ENCODE assay signal across 15 cellular contexts in the genomic region with DNA sequence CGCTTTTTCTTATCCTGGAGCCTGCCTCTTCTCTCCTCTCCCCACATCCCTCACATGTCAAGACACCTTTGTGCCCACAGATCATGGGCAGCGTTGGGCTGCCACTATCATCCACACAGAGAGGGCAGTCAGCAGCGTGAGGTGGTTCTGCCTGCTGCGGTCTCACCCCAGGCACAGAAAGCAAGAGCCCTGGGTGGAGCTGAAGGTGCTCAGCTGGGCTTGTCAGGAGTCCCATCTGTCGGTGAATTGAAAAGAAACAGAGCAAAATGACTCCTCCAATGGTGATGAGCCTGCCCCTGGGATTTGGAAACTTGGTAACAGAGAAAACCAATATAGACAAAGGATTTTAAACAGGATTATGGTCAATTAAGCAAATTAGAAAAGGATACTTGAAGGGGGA.
DNase-seq lines count a peak whose midpoint lies in the region; ATAC-seq and TF ChIP-seq lines count a peak whose summit lies in the region.
"Had no signal": no experiment of that assay in that cellular context is flagged by ENCODE, and none has a peak within 500 bp of the region (broad histone marks: within the 10 kb centered on the region; RNA-seq: fewer than 3 reads in every experiment).

No MANE protein-coding gene starts in this region.

- TF ChIP-seq CTCF in coronary artery (IDR thresholded peaks at IDR 0.05), result no peak

- DNase-seq in stimulated activated naive CD8-positive, alpha-beta T cell treated with anti-CD3 and anti-CD28 coated beads, Interleukin-15, Interleukin-2, amounts not matched to agents 100 U/mL and 50 U/mL, for 24 hours, result no peak
- DNase-seq in T-cell, result no peak
- peak; percentile 28 for DNase-seq in coronary artery (ENCODE audit: low spot score)
- DNase-seq in H4 (ENCODE audit: low spot score), result no peak
- no peak for DNase-seq in NCI-H1436 treated with DMSO at 0.1 percent for 48 hours (lab: John Stamatoyannopoulos, UW)
- DNase-seq in caudate nucleus (lab: John Stamatoyannopoulos, UW), result no peak
- DNase-seq: activated CD4-positive, alpha-beta T cell treated with anti-CD3 and anti-CD28 coated beads, Interleukin-2, amount 50 U/mL, for 1 hour; foreskin melanocyte; H7; mesendoderm; NCI-H2081; PC-3; SJCRH30 had no signal

- no peak overlapping the region for H3K27ac Mint-ChIP-seq in stimulated activated naive CD8-positive, alpha-beta T cell treated with anti-CD3 and anti-CD28 coated beads, Interleukin-15, Interleukin-2, amounts not matched to agents 100 ng/mL and 50 ng/mL, for 24 hours
- peak overlapping the region; percentile 19 to 91 for H3K27ac Mint-ChIP-seq in T-cell

- no peak overlapping the region for H3K27ac ChIP-seq in coronary artery
- no peak overlapping the region for H3K27ac ChIP-seq in caudate nucleus (ENCODE audit: low read depth, low read length)
- H3K27ac ChIP-seq: SJCRH30 had no signal

- peak overlapping the region; percentile 26 for H3K4me3 Mint-ChIP-seq in stimulated activated naive CD8-positive, alpha-beta T cell treated with anti-CD3 and anti-CD28 coated beads, Interleukin-15, Interleukin-2, amounts not matched to agents 100 ng/mL and 50 ng/mL, for 24 hours
- H3K4me3 Mint-ChIP-seq in T-cell, result peak overlapping the region; percentile 14 to 61 (median 52)

- CTCF ChIA-PET in T-cell (lab: Charles Lee), result no interaction called here

- H3K4me1 Mint-ChIP-seq in stimulated activated naive CD8-positive, alpha-beta T cell treated with anti-CD3 and anti-CD28 coated beads, Interleukin-15, Interleukin-2, amounts not matched to agents 100 ng/mL and 50 ng/mL, for 24 hours (ENCODE audit: low read depth), result peaks cover 17% of the 10 kb centered on the region
- peaks cover 15 to 24% (median 19%) of the 10 kb centered on the region in 3 donors for H3K4me1 Mint-ChIP-seq in T-cell

- H3K9me3 Mint-ChIP-seq in stimulated activated naive CD8-positive, alpha-beta T cell treated with anti-CD3 and anti-CD28 coated beads, Interleukin-15, Interleukin-2, amounts not matched to agents 100 ng/mL and 50 ng/mL, for 24 hours, result no peaks in the 10 kb centered on the region
- H3K9me3 Mint-ChIP-seq in T-cell, result no peaks in the 10 kb centered on the region

- H3K4me3 ChIP-seq in coronary artery, result no peak overlapping the region
- H3K4me3 ChIP-seq: SJCRH30 had no signal

- H3K36me3 Mint-ChIP-seq in stimulated activated naive CD8-positive, alpha-beta T cell treated with anti-CD3 and anti-CD28 coated beads, Interleukin-15, Interleukin-2, amounts not matched to agents 100 ng/mL and 50 ng/mL, for 24 hours (ENCODE audit: low read depth), result no peaks in the 10 kb centered on the region
- no peaks in the 10 kb centered on the region for H3K36me3 Mint-ChIP-seq in T-cell

- POLR2A ChIA-PET in T-cell (lab: Charles Lee), result no interaction called here

- no peak for ATAC-seq in stimulated activated naive CD8-positive, alpha-beta T cell treated with anti-CD3 and anti-CD28 coated beads, Interleukin-15, Interleukin-2, amounts not matched to agents 100 U/mL and 50 U/mL, for 24 hours
- no peak for ATAC-seq in T-cell (replicated peaks in 1 of 4)
- ATAC-seq in HG03025 (IDR thresholded peaks at IDR 0.05; ENCODE audit: low FRiP score, unreplicated experiment), result no peak

- peaks cover 13% of the 10 kb centered on the region for H3K27me3 Mint-ChIP-seq in stimulated activated naive CD8-positive, alpha-beta T cell treated with anti-CD3 and anti-CD28 coated beads, Interleukin-15, Interleukin-2, amounts not matched to agents 100 ng/mL and 50 ng/mL, for 24 hours
- peaks cover 18 to 25% of the 10 kb centered on the region in 2 donors for H3K27me3 Mint-ChIP-seq in T-cell
